In the genomic region with DNA sequence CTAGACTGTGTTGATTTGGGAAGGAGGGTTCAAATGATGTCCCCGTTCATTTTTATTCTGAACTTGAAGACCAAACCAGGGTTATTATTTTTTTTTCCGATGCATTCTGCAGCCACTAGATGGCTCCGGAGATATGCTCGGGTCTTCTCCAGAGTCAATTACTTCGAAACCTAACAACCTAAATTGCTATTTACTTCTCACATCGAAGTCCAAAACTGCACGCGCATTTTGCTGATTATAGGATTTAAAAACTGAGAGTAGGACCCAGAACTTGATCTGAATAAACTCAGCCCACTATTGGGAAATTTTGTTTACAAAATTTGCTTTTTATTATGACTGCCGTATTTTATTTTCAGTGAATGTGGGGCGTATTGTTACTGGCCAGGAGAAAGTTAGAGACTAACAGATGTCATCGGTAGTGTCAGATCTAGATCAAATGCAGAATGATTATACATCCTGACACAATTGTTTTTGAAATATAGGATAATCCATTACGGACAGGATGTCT, we compare ENCODE assay signal across 8 cellular contexts.
DNase-seq lines count a peak whose midpoint lies in the region; ATAC-seq and TF ChIP-seq lines count a peak whose summit lies in the region.

No MANE protein-coding gene starts in this region.

- peak; percentile 90 for TF ChIP-seq CTCF in 22Rv1 (IDR thresholded peaks at IDR 0.05)

- no peak for ATAC-seq in stimulated activated naive CD8-positive, alpha-beta T cell treated with anti-CD3 and anti-CD28 coated beads, Interleukin-15, Interleukin-2, amounts not matched to agents 100 U/mL and 50 U/mL, for 24 hours
- no peak for ATAC-seq in activated CD4-positive, CD25-positive, alpha-beta regulatory T cell treated with anti-CD3 and anti-CD28 coated beads, Interleukin-2, amount 50 U/mL, for 24 hours
- no peak for ATAC-seq in HG03439 (IDR thresholded peaks at IDR 0.05; ENCODE audit: unreplicated experiment)

- H3K36me3 Mint-ChIP-seq in activated T-helper 2 cell treated with anti-CD3 and anti-CD28 coated beads, Interferon-gamma antibody, Interleukin-2, Interleukin-4, amounts not matched to agents 10 μg/mL and 5 μg/mL and 100 μg/mL, durations not matched to agents 14 hours and 24 hours and 36 hours (ENCODE audit: low read depth): no peaks in the 10 kb centered on the region

- DNase-seq in EL (peak; percentile 74), NCI-H1092 (lab: John Stamatoyannopoulos, UW) (peak; percentile 23), hepatic stellate cell (ENCODE audit: low spot score) (peak; percentile 26)
- DNase-seq in activated T-helper 2 cell treated with anti-CD3 and anti-CD28 coated beads, Interferon-gamma antibody, Interleukin-2, Interleukin-4, amounts not matched to agents 10 μg/mL and 5 μg/mL and 100 μg/mL, durations not matched to agents 14 hours and 24 hours and 36 hours (ENCODE audit: low spot score): no peak
- peak; percentile 5 for DNase-seq in stimulated activated naive CD8-positive, alpha-beta T cell treated with anti-CD3 and anti-CD28 coated beads, Interleukin-15, Interleukin-2, amounts not matched to agents 100 U/mL and 50 U/mL, for 24 hours

- H3K4me3 Mint-ChIP-seq in activated T-helper 2 cell treated with anti-CD3 and anti-CD28 coated beads, Interferon-gamma antibody, Interleukin-2, Interleukin-4, amounts not matched to agents 10 μg/mL and 5 μg/mL and 100 μg/mL, durations not matched to agents 14 hours and 24 hours and 36 hours (ENCODE audit: low read depth): peak overlapping the region; percentile 7

- H3K9me3 Mint-ChIP-seq in activated T-helper 2 cell treated with anti-CD3 and anti-CD28 coated beads, Interferon-gamma antibody, Interleukin-2, Interleukin-4, amounts not matched to agents 10 μg/mL and 5 μg/mL and 100 μg/mL, durations not matched to agents 14 hours and 24 hours and 36 hours: no peaks in the 10 kb centered on the region

- intact Hi-C loops in activated T-helper 2 cell treated with anti-CD3 and anti-CD28 coated beads, Interferon-gamma antibody, Interleukin-2, Interleukin-4, amounts not matched to agents 10 μg/mL and 5 μg/mL and 100 μg/mL, durations not matched to agents 14 hours and 24 hours and 36 hours (cut with micrococcal nuclease): loop anchor here (5.0 to 10.0 kb wide), 2 partner anchors 964 to 1587 kb away; partner anchors contain the start of gene HS3ST3B1

- H3K27me3 Mint-ChIP-seq in activated T-helper 2 cell treated with anti-CD3 and anti-CD28 coated beads, Interferon-gamma antibody, Interleukin-2, Interleukin-4, amounts not matched to agents 10 μg/mL and 5 μg/mL and 100 μg/mL, durations not matched to agents 14 hours and 24 hours and 36 hours (ENCODE audit: low read depth): peaks cover 12% of the 10 kb centered on the region

- H3K27ac ChIP-seq in 22Rv1: no peak overlapping the region

- peaks cover 4% of the 10 kb centered on the region for H3K4me1 Mint-ChIP-seq in activated T-helper 2 cell treated with anti-CD3 and anti-CD28 coated beads, Interferon-gamma antibody, Interleukin-2, Interleukin-4, amounts not matched to agents 10 μg/mL and 5 μg/mL and 100 μg/mL, durations not matched to agents 14 hours and 24 hours and 36 hours (ENCODE audit: low read depth)

- H3K27ac Mint-ChIP-seq in activated T-helper 2 cell treated with anti-CD3 and anti-CD28 coated beads, Interferon-gamma antibody, Interleukin-2, Interleukin-4, amounts not matched to agents 10 μg/mL and 5 μg/mL and 100 μg/mL, durations not matched to agents 14 hours and 24 hours and 36 hours: no peak overlapping the region
